Comparison of ENCODE assay signal across 23 cellular contexts in the genomic region with DNA sequence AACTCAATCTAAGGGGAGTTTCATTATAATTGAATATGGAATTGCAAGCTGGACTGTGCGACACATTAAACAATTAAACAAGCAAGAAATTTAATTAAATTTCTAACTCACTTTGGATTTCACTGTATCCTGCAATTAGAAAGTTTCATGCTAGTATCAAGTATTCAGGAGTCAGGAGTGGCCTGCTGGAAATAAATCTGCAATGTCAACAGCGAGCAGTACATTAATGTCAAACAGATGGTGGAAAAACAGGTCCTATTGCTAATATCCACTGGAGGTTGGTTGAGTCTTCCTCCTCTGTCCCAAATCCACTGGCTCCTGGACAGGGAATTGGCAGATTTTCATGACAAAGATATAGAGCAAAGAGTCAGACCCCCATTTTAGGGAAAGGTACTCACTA.
DNase-seq lines count a peak whose midpoint lies in the region; ATAC-seq, FAIRE-seq and TF ChIP-seq lines count a peak whose summit lies in the region.
"Had no signal": no experiment of that assay in that cellular context is flagged by ENCODE, and none has a peak within 500 bp of the region (broad histone marks: within the 10 kb centered on the region; RNA-seq: fewer than 3 reads in every experiment).

No MANE protein-coding gene starts in this region.

- CTCF ChIA-PET in SK-N-SH (lab: Yijun Ruan, JAX) = no interaction called here

- no peaks in the 10 kb centered on the region for H4K20me1 ChIP-seq in SK-N-SH (ENCODE audit: insufficient read depth)

- no peak overlapping the region for H2AFZ ChIP-seq in SK-N-SH (ENCODE audit: low read depth)

- H3K79me2 ChIP-seq in SK-N-SH (ENCODE audit: insufficient read depth) = no peaks in the 10 kb centered on the region

- 23% methylated on average over 2 of the region's 2 CpGs for WGBS in SK-N-SH (ENCODE audit: low lambda C conversion rate)

- H3K4me3 ChIP-seq in AG10803 (ENCODE audit: low read length) = no peak overlapping the region
- H3K4me3 ChIP-seq in LNCaP clone FGC (ENCODE audit: low read depth, low read length) = no peak overlapping the region
- H3K4me3 ChIP-seq in SK-N-SH (ENCODE audit: low read depth in 2 of 2, low read length in 1 of 2) = no peak overlapping the region
- H3K4me3 ChIP-seq: SJCRH30 had no signal

- no peaks in the 10 kb centered on the region for H3K27me3 ChIP-seq in SK-N-SH (ENCODE audit: insufficient read depth)
- H3K27me3 ChIP-seq: SJCRH30 had no signal

- no peaks in the 10 kb centered on the region for H3K36me3 ChIP-seq in SK-N-SH (replicated peaks in 1 of 2; ENCODE audit: control insufficient read depth in 1 of 2, insufficient read depth in 2 of 2, low read length in 1 of 2)
- H3K36me3 ChIP-seq: SJCRH30 had no signal

- ATAC-seq in HG03342 (IDR thresholded peaks at IDR 0.05; ENCODE audit: unreplicated experiment) (no peak), left cardiac atrium (no peak)
- ATAC-seq: HCT116, Panc1, T-helper 17 cell had no signal

- no peak overlapping the region for H3K4me2 ChIP-seq in SK-N-SH
- H3K4me2 ChIP-seq: KMS-11 had no signal

- no peak for TF ChIP-seq RAD21 in SK-N-SH (IDR thresholded peaks at IDR 0.05; ENCODE audit: low read length)

- H3K9me3 ChIP-seq in SK-N-SH = no peaks in the 10 kb centered on the region
- H3K9me3 ChIP-seq: SJCRH30 had no signal

- peak overlapping the region in 1 of 2 experiments; percentile 76; a peak in 2 of 4 replicates for H3K27ac ChIP-seq in SK-N-SH (ENCODE audit: low read depth in 2 of 2, low read length in 1 of 2)
- H3K27ac ChIP-seq: C4-2B, KMS-11, SJCRH30 had no signal

- peak in 1 of 2 experiments; percentile 24; a peak in 1 of 4 replicates for TF ChIP-seq EP300 in SK-N-SH (IDR thresholded peaks at IDR 0.05; ENCODE audit: borderline replicate concordance in 1 of 2, low read depth in 1 of 2, low read length in 1 of 2)

- no peaks in the 10 kb centered on the region for H3F3A ChIP-seq in SK-N-SH (replicated peaks; ENCODE audit: insufficient read depth)

- FAIRE-seq in islet of Langerhans (lab: Jason Lieb, UNC) = peak; percentile 55
- no peak for FAIRE-seq in urothelium cell line (lab: Jason Lieb, UNC)
- FAIRE-seq: GM19239 had no signal

- intact Hi-C loops in left cardiac atrium (cut with DNase I) = no loop called here

- H3K4me1 ChIP-seq in SK-N-SH (ENCODE audit: control insufficient read depth in 1 of 2, insufficient read depth in 2 of 2, low read depth in 1 of 2, low read length in 1 of 2) = peaks cover 0 to 11% of the 10 kb centered on the region in 2 experiments; a peak in 2 of 4 replicates
- H3K4me1 ChIP-seq: SJCRH30 had no signal

- no peak for TF ChIP-seq CTCF in AG10803 (conservative IDR thresholded peaks at IDR 0.05; ENCODE audit: low read length)
- TF ChIP-seq CTCF in LNCaP clone FGC (IDR thresholded peaks at IDR 0.05; ENCODE audit: control insufficient read depth, extremely low read depth, insufficient read depth) = no peak
- TF ChIP-seq CTCF in SK-N-SH (IDR thresholded peaks at IDR 0.05) = no peak

- no peak overlapping the region for H3K9ac ChIP-seq in SK-N-SH
- H3K9ac ChIP-seq: KMS-11 had no signal

- DNase-seq in AG10803 (ENCODE audit: low read depth) (peak; percentile 24), LNCaP clone FGC (ENCODE audit: low read depth) (peak; percentile 73), SK-N-SH (peak; percentile 40), urothelium cell line (ENCODE audit: low spot score) (no peak), left cardiac atrium (no peak)
- DNase-seq: ACHN, AML-193, EL, GOT3, IMR-90, NCI-H1105 treated with DMSO at 0.1 percent for 48 hours, NCI-H2029 treated with DMSO at 0.1 percent for 48 hours, NCI-H69, SJCRH30, SW 1271, T-helper 17 cell had no signal

- no peaks in the 10 kb centered on the region for H3K9me2 ChIP-seq in SK-N-SH

- POLR2A ChIA-PET in SK-N-SH (lab: Yijun Ruan, JAX) = no interaction called here

TF ChIP-seq in SK-N-SH, 30 proteins besides CTCF, POLR2A, EP300 and RAD21:
- 0 out of 2 replicates have a peak, but pooled peaks have one; percentile 19 for TF ChIP-seq TCF12 (IDR thresholded peaks at IDR 0.05)
- no peak for TF ChIP-seq NRF1 (IDR thresholded peaks at IDR 0.05; ENCODE audit: low read depth, low read length)
- TF ChIP-seq RCOR1 (IDR thresholded peaks at IDR 0.05; ENCODE audit: low read length) = 0 out of 2 replicates have a peak, but pooled peaks have one; percentile 38

Comparison
In these comparisons a context has a peak if more than half of its experiments do, and no peak if none do; other contexts are left out.
1. DNase-seq: peak in AG10803 (single experiment), LNCaP clone FGC (single experiment) and SK-N-SH (single experiment); none in urothelium cell line (single experiment) and left cardiac atrium (single experiment).